Comparison of ENCODE assay signal across 8 cellular contexts in the genomic region with DNA sequence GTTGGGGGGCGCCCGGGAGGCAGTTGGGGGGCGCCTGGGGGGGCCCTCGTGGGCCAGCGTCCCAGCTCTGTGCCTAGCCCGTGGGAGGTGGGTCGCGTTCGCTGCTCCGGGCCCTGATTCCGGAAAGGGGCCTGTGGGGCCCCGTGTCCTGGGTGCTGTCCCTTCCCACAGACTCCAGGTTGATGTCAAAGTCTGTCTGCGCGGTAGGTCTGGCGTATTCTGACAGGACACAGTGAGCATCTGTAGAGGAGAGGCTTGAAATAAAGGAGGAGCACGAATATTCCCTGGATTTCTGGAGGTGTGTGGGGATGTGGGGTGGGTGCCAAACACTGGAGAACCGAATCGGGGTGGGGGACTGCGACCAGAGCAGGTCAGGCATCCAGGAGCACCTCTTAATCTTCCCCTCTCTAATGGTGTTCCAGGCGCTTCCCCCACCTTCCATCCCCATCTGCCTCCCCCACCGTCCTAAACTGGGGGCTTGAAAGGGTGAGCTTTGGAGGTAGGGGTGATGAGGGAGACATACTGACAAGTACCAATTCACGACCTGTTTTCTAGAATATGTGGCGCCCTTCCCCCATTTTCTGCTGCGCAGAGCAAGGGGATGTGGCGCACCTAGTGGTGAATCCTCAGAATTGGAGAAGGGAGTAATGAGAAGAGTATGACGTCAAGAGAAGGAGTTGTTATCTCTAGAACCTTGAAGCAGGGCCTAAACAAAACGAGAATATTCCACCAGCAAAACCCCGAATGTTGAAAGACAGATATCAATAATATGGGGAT. TPM values are rescaled to one million over a fixed set of nuclear protein-coding genes. Genes with fewer than 3 reads are reported as not detected.
DNase-seq lines count a peak whose midpoint lies in the region; ATAC-seq and TF ChIP-seq lines count a peak whose summit lies in the region.

No MANE protein-coding gene starts in this region.

- H3K4me3 ChIP-seq in CD4-positive, CD25-positive, alpha-beta regulatory T cell (ENCODE audit: low read depth, low read length): peak overlapping the region; percentile 72
- peak overlapping the region; percentile 54 for H3K4me3 ChIP-seq in brain microvascular endothelial cell (ENCODE audit: low read depth, low read length)
- H3K4me3 ChIP-seq in skin epidermis: peak overlapping the region; percentile 38 to 60 (median 48)

- no peaks in the 10 kb centered on the region for H3K9me3 Mint-ChIP-seq in CD4-positive, CD25-positive, alpha-beta regulatory T cell
- no peaks in the 10 kb centered on the region for H3K9me3 Mint-ChIP-seq in T-helper 1 cell treated with Interleukin-12 subunit alpha and Interleukin-12 subunit beta and Interleukin-4 antibody, amounts not matched to agents 30 μg/mL and 1 μg/mL, for 36 hours

- H3K27ac ChIP-seq in CD4-positive, CD25-positive, alpha-beta regulatory T cell (ENCODE audit: insufficient read depth, low read length, poor library complexity, severe bottlenecking): peak overlapping the region; percentile 61
- H3K27ac ChIP-seq in brain microvascular endothelial cell (no peak overlapping the region), skin epidermis (peak overlapping the region in 11 of 21 experiments; percentile 2 to 77 (median 44))

- peaks cover 7% of the 10 kb centered on the region for H3K4me1 ChIP-seq in CD4-positive, CD25-positive, alpha-beta regulatory T cell (ENCODE audit: control insufficient read depth, insufficient read depth, low read length, poor library complexity, severe bottlenecking)

- no peaks in the 10 kb centered on the region for H3K27me3 ChIP-seq in CD4-positive, CD25-positive, alpha-beta regulatory T cell (ENCODE audit: control insufficient read depth, insufficient read depth, low read length)
- H3K27me3 ChIP-seq in brain microvascular endothelial cell (replicated peaks): no peaks in the 10 kb centered on the region

- in situ Hi-C loops in brain microvascular endothelial cell (cut with HindIII; ENCODE audit: low pct_ligation_motif_present, low sequenced_read_pairs): no loop called here

- no peaks in the 10 kb centered on the region for H3K27me3 Mint-ChIP-seq in CD4-positive, CD25-positive, alpha-beta regulatory T cell
- H3K27me3 Mint-ChIP-seq in T-helper 1 cell treated with Interleukin-12 subunit alpha and Interleukin-12 subunit beta and Interleukin-4 antibody, amounts not matched to agents 30 μg/mL and 1 μg/mL, for 36 hours (ENCODE audit: low read depth): peaks cover 9% of the 10 kb centered on the region

- H3K4me3 Mint-ChIP-seq in CD4-positive, CD25-positive, alpha-beta regulatory T cell: peak overlapping the region; percentile 87 to 98 (median 92)
- H3K4me3 Mint-ChIP-seq in T-helper 1 cell treated with Interleukin-12 subunit alpha and Interleukin-12 subunit beta and Interleukin-4 antibody, amounts not matched to agents 30 μg/mL and 1 μg/mL, for 36 hours: peak overlapping the region; percentile 76

- DNase-seq in CD4-positive, CD25-positive, alpha-beta regulatory T cell: peak; percentile 43 to 75 (median 68)
- DNase-seq in HCEC 1CT: peak; percentile 6
- peak; percentile 33 for DNase-seq in brain microvascular endothelial cell
- peak; percentile 54 for DNase-seq in inferior parietal cortex (ENCODE audit: extremely low spot score)
- no peak for DNase-seq in dedifferentiated amniotic fluid mesenchymal stem cell (ENCODE audit: extremely low spot score)
- no peak for DNase-seq in HK-2 (ENCODE audit: unreplicated experiment)

- H3K4me1 Mint-ChIP-seq in CD4-positive, CD25-positive, alpha-beta regulatory T cell: peaks cover 6 to 36% (median 15%) of the 10 kb centered on the region in 4 donors
- peaks cover 10% of the 10 kb centered on the region for H3K4me1 Mint-ChIP-seq in T-helper 1 cell treated with Interleukin-12 subunit alpha and Interleukin-12 subunit beta and Interleukin-4 antibody, amounts not matched to agents 30 μg/mL and 1 μg/mL, for 36 hours (ENCODE audit: low read depth)

- no peaks in the 10 kb centered on the region for H3K9me3 ChIP-seq in CD4-positive, CD25-positive, alpha-beta regulatory T cell (ENCODE audit: control insufficient read depth in 2 of 2, low read length in 2 of 2)

- H3K27ac Mint-ChIP-seq in CD4-positive, CD25-positive, alpha-beta regulatory T cell: peak overlapping the region; percentile 75 to 95 (median 95)
- H3K27ac Mint-ChIP-seq in T-helper 1 cell treated with Interleukin-12 subunit alpha and Interleukin-12 subunit beta and Interleukin-4 antibody, amounts not matched to agents 30 μg/mL and 1 μg/mL, for 36 hours: peak overlapping the region; percentile 27

- ATAC-seq in CD4-positive, CD25-positive, alpha-beta regulatory T cell (ENCODE audit: low read depth in 2 of 2): peak; percentile 76 to 78

- H3K36me3 Mint-ChIP-seq in CD4-positive, CD25-positive, alpha-beta regulatory T cell: peaks cover 24% of the 10 kb centered on the region
- H3K36me3 Mint-ChIP-seq in T-helper 1 cell treated with Interleukin-12 subunit alpha and Interleukin-12 subunit beta and Interleukin-4 antibody, amounts not matched to agents 30 μg/mL and 1 μg/mL, for 36 hours (ENCODE audit: low read depth): no peaks in the 10 kb centered on the region

- no peaks in the 10 kb centered on the region for H3K36me3 ChIP-seq in CD4-positive, CD25-positive, alpha-beta regulatory T cell (ENCODE audit: control insufficient read depth, insufficient read depth, low read length)
- H3K36me3 ChIP-seq in brain microvascular endothelial cell (replicated peaks): no peaks in the 10 kb centered on the region

- TF ChIP-seq CTCF in brain microvascular endothelial cell (IDR thresholded peaks at IDR 0.05; ENCODE audit: low read depth, low read length, missing control alignments): peak; percentile 72

RNA-seq across cellular contexts. Expression of a gene that starts 0.9 kb away (rescaled TPM):
- 27.0 TPM for total RNA-seq in CD4-positive, CD25-positive, alpha-beta regulatory T cell
- polyA plus RNA-seq in CD4-positive, CD25-positive, alpha-beta regulatory T cell: 1 to 10 TPM; 2.5 to 6.9 (median 4.0) TPM

RNA-seq across cellular contexts. Expression of a gene that starts 52.8 kb away (rescaled TPM):
- total RNA-seq in CD4-positive, CD25-positive, alpha-beta regulatory T cell: 11.0 TPM
- 10 to 100 TPM in 2 of 4 donors, 1 to 10 TPM in 2; 6.2 to 12.4 (median 10.1) TPM for polyA plus RNA-seq in CD4-positive, CD25-positive, alpha-beta regulatory T cell

Comparison
In these comparisons a context has a peak if more than half of its experiments do, and no peak if none do; other contexts are left out.
1. DNase-seq: peak in CD4-positive, CD25-positive, alpha-beta regulatory T cell (3 of 3), HCEC 1CT (single experiment), brain microvascular endothelial cell (single experiment) and inferior parietal cortex (single experiment); none in dedifferentiated amniotic fluid mesenchymal stem cell (single experiment) and HK-2 (single experiment).
2. Peak in every context shown above with its lines, with median percentiles within 50 percentile points of each other: H3K4me3 ChIP-seq.